Comparison of ENCODE assay signal across 2 cellular contexts in genomic region chr2:69087912-69088240, GRCh38.
TF ChIP-seq lines count a peak whose summit lies in the region.

No MANE protein-coding gene starts in this region.

TF ChIP-seq in SK-N-SH, 30 proteins besides CTCF, POLR2A, EP300 and RAD21 (continued from another document):
- no peak for TF ChIP-seq ZBTB33 (IDR thresholded peaks at IDR 0.05; ENCODE audit: borderline replicate concordance, low read depth)
- no peak for TF ChIP-seq TEAD4 (IDR thresholded peaks at IDR 0.05; ENCODE audit: borderline replicate concordance, insufficient read depth)

TF ChIP-seq in SK-N-SH treated with all-trans-retinoic acid at 6 μM for 48 hours, 23 proteins besides CTCF, POLR2A, EP300 and RAD21 (continued from another document):
- TF ChIP-seq CREB5 (CRISPR knock-in tag; IDR thresholded peaks at IDR 0.05; ENCODE audit: low read depth) (no peak), ZNF565 (CRISPR knock-in tag; conservative IDR thresholded peaks at IDR 0.05; ENCODE audit: low read depth) (no peak), TOX (CRISPR knock-in tag; IDR thresholded peaks at IDR 0.05; ENCODE audit: borderline replicate concordance) (no peak), ESRRG (CRISPR knock-in tag; IDR thresholded peaks at IDR 0.05) (no peak)
